Comparison of ENCODE assay signal across 27 cellular contexts in the genomic region with DNA sequence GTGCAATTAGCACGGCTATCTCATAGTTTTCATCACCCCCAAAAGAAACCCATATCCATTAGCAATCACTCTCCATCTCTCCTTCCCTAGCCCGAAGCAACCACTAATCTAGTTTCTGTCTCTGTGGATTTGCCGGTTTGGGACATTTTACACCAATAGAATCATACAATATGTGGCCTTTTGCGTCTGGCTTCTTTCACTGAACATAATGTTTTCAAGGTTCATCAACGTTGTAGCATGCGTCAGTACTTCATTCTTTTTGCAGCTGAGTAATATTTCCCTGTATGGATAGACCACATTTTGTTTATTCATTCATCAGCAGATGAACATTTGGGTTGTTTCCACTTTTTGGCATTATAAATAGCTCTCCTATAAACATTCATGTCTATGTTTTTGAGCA.
DNase-seq lines count a peak whose midpoint lies in the region; ATAC-seq and TF ChIP-seq lines count a peak whose summit lies in the region.
"Had no signal": no experiment of that assay in that cellular context is flagged by ENCODE, and none has a peak within 500 bp of the region (broad histone marks: within the 10 kb centered on the region; RNA-seq: fewer than 3 reads in every experiment).

No MANE protein-coding gene starts in this region.

- TF ChIP-seq CTCF in AG09309 (IDR thresholded peaks at IDR 0.05; ENCODE audit: control insufficient read depth, insufficient read depth, low read depth, low read length, missing control alignments) (no peak), HFFc6 (IDR thresholded peaks at IDR 0.05) (no peak), choroid plexus epithelial cell (conservative IDR thresholded peaks at IDR 0.05; ENCODE audit: low read depth, low read length) (no peak)

- DNase-seq in AG09309 (ENCODE audit: low read depth) = peak; percentile 57
- DNase-seq in HFFc6 = peak; percentile 87
- peak; percentile 74 for DNase-seq in choroid plexus epithelial cell (ENCODE audit: low read depth)
- DNase-seq in foreskin melanocyte = peak; percentile 69
- no peak for DNase-seq in LoVo (ENCODE audit: low spot score)
- no peak for DNase-seq in left cardiac atrium
- DNase-seq in stimulated activated CD4-positive, alpha-beta T cell treated with anti-CD3 and anti-CD28 coated beads, Interleukin-4, amount 100 ng/mL, for 4 hours = no peak
- DNase-seq: activated CD4-positive, alpha-beta T cell treated with anti-CD3 and anti-CD28 coated beads for 36 hours; activated naive CD4-positive, alpha-beta T cell treated with anti-CD3 and anti-CD28 coated beads, Interleukin-2, amount 50 U/mL, for 16 hours; activated T-cell treated with anti-CD3 and anti-CD28 coated beads, Interleukin-2, amount 50 U/mL, for 72 hours; CD4-positive, alpha-beta memory T cell; DMS153; effector memory CD4-positive, alpha-beta T cell; esophagus squamous epithelium; lower lobe of right lung; NCI-H1105 treated with DMSO at 0.1 percent for 48 hours; NCI-H2029 treated with DMSO at 0.1 percent for 48 hours; NCI-H345; PC-3; SIG-M5; upper lobe of right lung had no signal

- no peak for ATAC-seq in left cardiac atrium
- ATAC-seq in HG02852 (IDR thresholded peaks at IDR 0.05; ENCODE audit: unreplicated experiment) = no peak
- ATAC-seq: activated CD4-positive, alpha-beta T cell treated with anti-CD3 and anti-CD28 coated beads for 36 hours; activated T-cell treated with anti-CD3 and anti-CD28 coated beads, Interleukin-2, amount 50 U/mL, for 72 hours; GM12878; HepG2; lower lobe of right lung; PC-3; sciatic nerve; upper lobe of right lung had no signal

- H3K4me3 Mint-ChIP-seq in HFFc6 = peak overlapping the region; percentile 72
- H3K4me3 Mint-ChIP-seq: activated CD4-positive, alpha-beta T cell treated with anti-CD3 and anti-CD28 coated beads for 36 hours; activated T-cell treated with anti-CD3 and anti-CD28 coated beads, Interleukin-2, amount 50 U/mL, for 72 hours; CD4-positive, alpha-beta memory T cell; neural crest cell had no signal

- H3K36me3 Mint-ChIP-seq in HFFc6 (ENCODE audit: low read depth) = peaks cover 3% of the 10 kb centered on the region; the same call in 1 of the 2 replicates
- H3K36me3 Mint-ChIP-seq: CD4-positive, alpha-beta memory T cell had no signal

- peak overlapping the region; percentile 85 for H3K27ac Mint-ChIP-seq in HFFc6
- H3K27ac Mint-ChIP-seq: activated CD4-positive, alpha-beta T cell treated with anti-CD3 and anti-CD28 coated beads for 36 hours; activated T-cell treated with anti-CD3 and anti-CD28 coated beads, Interleukin-2, amount 50 U/mL, for 72 hours; CD4-positive, alpha-beta memory T cell had no signal

- peaks cover 86% of the 10 kb centered on the region for H3K4me1 Mint-ChIP-seq in HFFc6 (ENCODE audit: low read depth)
- H3K4me1 Mint-ChIP-seq: activated CD4-positive, alpha-beta T cell treated with anti-CD3 and anti-CD28 coated beads for 36 hours; CD4-positive, alpha-beta memory T cell; neural crest cell had no signal

- intact Hi-C loops in left cardiac atrium (cut with DNase I) = no loop called here

- no peaks in the 10 kb centered on the region for H3K9me3 Mint-ChIP-seq in HFFc6
- H3K9me3 Mint-ChIP-seq: activated T-cell treated with anti-CD3 and anti-CD28 coated beads, Interleukin-2, amount 50 U/mL, for 72 hours; CD4-positive, alpha-beta memory T cell; neural crest cell had no signal

- no peaks in the 10 kb centered on the region for H3K27me3 Mint-ChIP-seq in HFFc6 (ENCODE audit: insufficient read depth)

- H3K4me3 ChIP-seq in AG09309 (ENCODE audit: control insufficient read depth, low read depth, low read length) (no peak overlapping the region), choroid plexus epithelial cell (ENCODE audit: low read depth, low read length) (no peak overlapping the region)
- H3K4me3 ChIP-seq: esophagus squamous epithelium, GM12878, hepatocyte, lower lobe of right lung, upper lobe of right lung had no signal

Comparison
In these comparisons a context has a peak if more than half of its experiments do, and no peak if none do; other contexts are left out.
1. DNase-seq: peak in AG09309 (single experiment), HFFc6 (single experiment), choroid plexus epithelial cell (single experiment) and foreskin melanocyte (single experiment); none in LoVo (single experiment), left cardiac atrium (single experiment) and stimulated activated CD4-positive, alpha-beta T cell treated with anti-CD3 and anti-CD28 coated beads, Interleukin-4, amount 100 ng/mL, for 4 hours (0 of 2).